14 cellular contexts compared by ENCODE assay signal in genomic region chr20:18705490-18705889, GRCh38.
A peak's percentile ranks its signal among the peaks of the same experiment; 100 is the strongest.
DNase-seq lines count a peak whose midpoint lies in the region; ATAC-seq, FAIRE-seq and TF ChIP-seq lines count a peak whose summit lies in the region.
"Had no signal": no experiment of that assay in that cellular context is flagged by ENCODE, and none has a peak within 500 bp of the region (broad histone marks: within the 10 kb centered on the region; RNA-seq: fewer than 3 reads in every experiment).

No MANE protein-coding gene starts in this region.

- H3K36me3 ChIP-seq in astrocyte (ENCODE audit: insufficient read depth, low read length) (no peaks in the 10 kb centered on the region), hepatocyte (replicated peaks; ENCODE audit: insufficient read depth, low read depth) (no peaks in the 10 kb centered on the region)
- H3K36me3 ChIP-seq: spleen had no signal

- H3K9me3 ChIP-seq in astrocyte (ENCODE audit: insufficient read depth, low read depth, low read length) (no peaks in the 10 kb centered on the region), hepatocyte (ENCODE audit: low read depth) (no peaks in the 10 kb centered on the region)
- H3K9me3 ChIP-seq: spleen had no signal

- H3K27me3 ChIP-seq in astrocyte (ENCODE audit: insufficient read depth, low read length): no peaks in the 10 kb centered on the region
- no peaks in the 10 kb centered on the region for H3K27me3 ChIP-seq in hepatocyte
- H3K27me3 ChIP-seq: spleen had no signal

- no peaks in the 10 kb centered on the region for H3K9me3 Mint-ChIP-seq in activated naive CD8-positive, alpha-beta T cell (ENCODE audit: low read depth)
- H3K9me3 Mint-ChIP-seq in activated naive CD8-positive, alpha-beta T cell treated with anti-CD3 and anti-CD28 coated beads, Interleukin-2, amount 50 U/mL, for 24 hours: no peaks in the 10 kb centered on the region
- H3K9me3 Mint-ChIP-seq in astrocyte (ENCODE audit: unreplicated experiment): no peaks in the 10 kb centered on the region
- H3K9me3 Mint-ChIP-seq: dendritic cell treated with granulocyte-macrophage colony-stimulating factor and Interleukin-4, amounts not matched to agents 40 ng/mL and 50 ng/mL, for 4 days had no signal

- peak; percentile 100 for FAIRE-seq in astrocyte (lab: Jason Lieb, UNC)

- peak overlapping the region; percentile 65 for H3K4me2 ChIP-seq in astrocyte (ENCODE audit: low read length)
- H3K4me2 ChIP-seq in hepatocyte: no peak overlapping the region

- peak overlapping the region; percentile 88 for H3K27ac ChIP-seq in astrocyte (ENCODE audit: low read depth, low read length)
- H3K27ac ChIP-seq in hepatocyte: peak overlapping the region; percentile 33
- H3K27ac ChIP-seq: 22Rv1 had no signal

- no peak for TF ChIP-seq CTCF in astrocyte (IDR thresholded peaks at IDR 0.05; ENCODE audit: insufficient read depth, low read depth, low read length)
- TF ChIP-seq CTCF in hepatocyte (IDR thresholded peaks at IDR 0.05; ENCODE audit: poor library complexity): no peak

- H3K27me3 Mint-ChIP-seq in activated naive CD8-positive, alpha-beta T cell: no peaks in the 10 kb centered on the region
- no peaks in the 10 kb centered on the region for H3K27me3 Mint-ChIP-seq in activated naive CD8-positive, alpha-beta T cell treated with anti-CD3 and anti-CD28 coated beads, Interleukin-2, amount 50 U/mL, for 24 hours
- H3K27me3 Mint-ChIP-seq in astrocyte (ENCODE audit: low read depth, unreplicated experiment): no peaks in the 10 kb centered on the region
- H3K27me3 Mint-ChIP-seq: dendritic cell treated with granulocyte-macrophage colony-stimulating factor and Interleukin-4, amounts not matched to agents 40 ng/mL and 50 ng/mL, for 4 days had no signal

- H2AFZ ChIP-seq in astrocyte (ENCODE audit: low read depth, low read length) (peak overlapping the region; percentile 11), hepatocyte (no peak overlapping the region)

- peaks cover 8% of the 10 kb centered on the region for H3K4me1 Mint-ChIP-seq in activated naive CD8-positive, alpha-beta T cell (ENCODE audit: low read depth)
- peaks cover 3% of the 10 kb centered on the region for H3K4me1 Mint-ChIP-seq in activated naive CD8-positive, alpha-beta T cell treated with anti-CD3 and anti-CD28 coated beads, Interleukin-2, amount 50 U/mL, for 24 hours
- H3K4me1 Mint-ChIP-seq in astrocyte (ENCODE audit: low read depth, unreplicated experiment): peaks cover 35% of the 10 kb centered on the region

- H3K4me3 Mint-ChIP-seq in activated naive CD8-positive, alpha-beta T cell: no peak overlapping the region
- H3K4me3 Mint-ChIP-seq in activated naive CD8-positive, alpha-beta T cell treated with anti-CD3 and anti-CD28 coated beads, Interleukin-2, amount 50 U/mL, for 24 hours: no peak overlapping the region
- H3K4me3 Mint-ChIP-seq in astrocyte (ENCODE audit: unreplicated experiment): no peak overlapping the region
- H3K4me3 Mint-ChIP-seq: dendritic cell treated with granulocyte-macrophage colony-stimulating factor and Interleukin-4, amounts not matched to agents 40 ng/mL and 50 ng/mL, for 4 days had no signal

- H3K27ac Mint-ChIP-seq in activated naive CD8-positive, alpha-beta T cell: peak overlapping the region; percentile 3
- no peak overlapping the region for H3K27ac Mint-ChIP-seq in activated naive CD8-positive, alpha-beta T cell treated with anti-CD3 and anti-CD28 coated beads, Interleukin-2, amount 50 U/mL, for 24 hours
- peak overlapping the region; percentile 92 for H3K27ac Mint-ChIP-seq in astrocyte (ENCODE audit: unreplicated experiment)
- H3K27ac Mint-ChIP-seq: dendritic cell treated with granulocyte-macrophage colony-stimulating factor and Interleukin-4, amounts not matched to agents 40 ng/mL and 50 ng/mL, for 4 days had no signal

- H3K36me3 Mint-ChIP-seq in activated naive CD8-positive, alpha-beta T cell: peaks cover 3% of the 10 kb centered on the region
- peaks cover 4% of the 10 kb centered on the region for H3K36me3 Mint-ChIP-seq in activated naive CD8-positive, alpha-beta T cell treated with anti-CD3 and anti-CD28 coated beads, Interleukin-2, amount 50 U/mL, for 24 hours (ENCODE audit: low read depth)
- no peaks in the 10 kb centered on the region for H3K36me3 Mint-ChIP-seq in astrocyte (ENCODE audit: low read depth, unreplicated experiment)

- no peak for DNase-seq in activated naive CD8-positive, alpha-beta T cell treated with anti-CD3 and anti-CD28 coated beads, Interleukin-2, amount 50 U/mL, for 24 hours
- DNase-seq in astrocyte (ENCODE audit: low read depth) (peak; percentile 91), hepatocyte (ENCODE audit: low spot score) (peak; percentile 30), NCI-H2107 treated with DMSO at 0.1 percent for 48 hours (lab: John Stamatoyannopoulos, UW; ENCODE audit: unreplicated experiment) (no peak)
- DNase-seq: activated naive CD4-positive, alpha-beta T cell; DMS 273 treated with DMSO at 0.1 percent for 48 hours; NCI-H524 treated with DMSO at 0.1 percent for 48 hours; spleen had no signal

- peaks cover 5% of the 10 kb centered on the region for H3K79me2 ChIP-seq in astrocyte (ENCODE audit: insufficient read depth, low read length)
- no peaks in the 10 kb centered on the region for H3K79me2 ChIP-seq in hepatocyte

- H4K20me1 ChIP-seq in astrocyte (ENCODE audit: insufficient read depth, low read length) (no peaks in the 10 kb centered on the region), hepatocyte (ENCODE audit: insufficient read depth, poor library complexity, severe bottlenecking) (no peaks in the 10 kb centered on the region)

- H3K9ac ChIP-seq in astrocyte (ENCODE audit: low read length): peak overlapping the region; percentile 65

- H3K4me1 ChIP-seq in astrocyte (ENCODE audit: insufficient read depth, low read length) (peaks cover 20% of the 10 kb centered on the region), hepatocyte (ENCODE audit: insufficient read depth) (no peaks in the 10 kb centered on the region)

- no peak for ATAC-seq in activated naive CD8-positive, alpha-beta T cell treated with anti-CD3 and anti-CD28 coated beads, Interleukin-2, amount 50 U/mL, for 24 hours
- ATAC-seq in HG02981 (IDR thresholded peaks at IDR 0.05; ENCODE audit: unreplicated experiment) (no peak), HG03280 (IDR thresholded peaks at IDR 0.05; ENCODE audit: unreplicated experiment) (no peak), GM18520 (IDR thresholded peaks at IDR 0.05; ENCODE audit: unreplicated experiment) (no peak)

- H3K4me3 ChIP-seq in astrocyte (ENCODE audit: insufficient read depth, low read depth, low read length): peak overlapping the region; percentile 6
- H3K4me3 ChIP-seq in hepatocyte: no peak overlapping the region
- H3K4me3 ChIP-seq: spleen had no signal

- no peaks in the 10 kb centered on the region for H3K9me2 ChIP-seq in hepatocyte (replicated peaks; ENCODE audit: insufficient read depth)

- WGBS in hepatocyte (ENCODE audit: low lambda C conversion rate, missing lambda C conversion rate): 76% methylated on average over 3 of the region's 3 CpGs

Comparison
In these comparisons a context has a peak if more than half of its experiments do, and no peak if none do; other contexts are left out.
1. DNase-seq: peak in astrocyte (single experiment) and hepatocyte (single experiment); none in activated naive CD8-positive, alpha-beta T cell treated with anti-CD3 and anti-CD28 coated beads, Interleukin-2, amount 50 U/mL, for 24 hours (single experiment) and NCI-H2107 treated with DMSO at 0.1 percent for 48 hours (single experiment).